Comparison of ENCODE assay signal across 23 cellular contexts in the genomic region with DNA sequence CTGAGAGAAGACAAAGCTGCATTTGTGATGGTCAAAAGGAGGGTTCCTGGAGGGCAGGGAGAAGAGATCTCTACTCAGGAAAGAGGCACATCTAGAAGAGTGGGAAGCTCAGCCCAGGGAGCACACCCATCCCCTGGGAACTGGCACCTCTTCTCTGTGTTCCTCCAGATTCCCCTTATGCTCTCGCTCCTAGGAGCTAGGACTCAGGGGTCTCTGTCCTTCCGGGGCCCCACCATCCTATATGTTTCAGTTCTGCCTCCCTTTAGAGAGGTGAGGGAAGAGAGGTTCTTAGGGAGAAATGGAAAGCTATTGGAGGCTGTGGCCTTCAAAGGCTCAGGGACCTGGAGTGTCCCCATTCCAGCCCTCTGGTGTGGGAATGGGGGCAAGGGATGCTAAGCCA.
"Had no signal": no experiment of that assay in that cellular context is flagged by ENCODE, and none has a peak within 500 bp of the region (broad histone marks: within the 10 kb centered on the region; RNA-seq: fewer than 3 reads in every experiment).

No MANE protein-coding gene starts in this region.

- DNase-seq: cortex of kidney; effector CD8-positive, alpha-beta T cell; effector memory CD8-positive, alpha-beta T cell; erythroblast; esophagus squamous epithelium; foreskin fibroblast; foreskin melanocyte; gastrocnemius medialis; glutamatergic neuron; heart right ventricle; hippocampal formation; left cardiac atrium; left lung; left ventricle myocardium superior; lower lobe of right lung; mesendoderm; midbrain had no signal

- FAIRE-seq: colon, endometrium, islet of Langerhans, keratinocyte had no signal

- ATAC-seq: effector memory CD8-positive, alpha-beta T cell; esophagus mucosa; gastrocnemius medialis; heart right ventricle; left cardiac atrium; left lung; left ventricle myocardium superior; lower lobe of right lung had no signal

- H3K9me3 ChIP-seq: esophagus squamous epithelium, gastrocnemius medialis, heart right ventricle, left lung, lower lobe of right lung had no signal

- H3K4me3 ChIP-seq: left lung, lower lobe of right lung had no signal

- H3K36me3 ChIP-seq: esophagus squamous epithelium, gastrocnemius medialis, heart right ventricle, left lung, lower lobe of right lung had no signal

- H3K27ac ChIP-seq: epithelial cell of prostate, esophagus squamous epithelium, gastrocnemius medialis, heart right ventricle, left lung, lower lobe of right lung had no signal
